Comparison of ENCODE assay signal across 25 cellular contexts in genomic region chr5:42570946-42571625, GRCh38.
DNase-seq lines count a peak whose midpoint lies in the region; ATAC-seq and TF ChIP-seq lines count a peak whose summit lies in the region.
"Had no signal": no experiment of that assay in that cellular context is flagged by ENCODE, and none has a peak within 500 bp of the region (broad histone marks: within the 10 kb centered on the region; RNA-seq: fewer than 3 reads in every experiment).

No MANE protein-coding gene starts in this region.

- H3K9me3 ChIP-seq in breast epithelium (no peaks in the 10 kb centered on the region), right cardiac atrium (ENCODE audit: control insufficient read depth, low read length) (no peaks in the 10 kb centered on the region)
- H3K9me3 ChIP-seq: BLaER1 treated with 17β-estradiol and CSF1 and Interleukin-3, amounts not matched to agents 10 nM and 100 nM; body of pancreas; mucosa of descending colon; thyroid gland had no signal

- POLR2A ChIA-PET in MCF 10A (lab: Yijun Ruan, JAX): interaction anchor here (0.6 to 1.5 kb wide), 5 partner anchors 10 to 644 kb away, joined by 3 to 4 read pairs (median 4); no protein-coding TSS in a partner anchor

- CTCF ChIA-PET in MCF 10A (lab: Yijun Ruan, JAX): interaction anchor here (1.1 to 1.5 kb wide), 4 partner anchors 10 to 148 kb away, joined by 4 to 6 read pairs (median 4); partner anchors contain the start of gene GHR

- TF ChIP-seq CTCF in MCF 10A (IDR thresholded peaks at IDR 0.05; ENCODE audit: unreplicated experiment) (no peak), breast epithelium (IDR thresholded peaks at IDR 0.05) (no peak), GM20000 (IDR thresholded peaks at IDR 0.05; ENCODE audit: extremely low read depth, missing control alignments) (no peak)

- no peak overlapping the region for H3K4me3 Mint-ChIP-seq in MCF 10A (ENCODE audit: unreplicated experiment)
- H3K4me3 Mint-ChIP-seq in stimulated activated effector memory CD8-positive, alpha-beta T cell treated with anti-CD3 and anti-CD28 coated beads, Interleukin-12 subunit alpha, Interleukin-12 subunit beta, amount 100 ng/mL, for 72 hours: no peak overlapping the region
- H3K4me3 Mint-ChIP-seq: activated CD4-positive, alpha-beta T cell treated with anti-CD3 and anti-CD28 coated beads for 36 hours; activated naive CD8-positive, alpha-beta T cell; activated T-helper 1 cell treated with anti-CD3 and anti-CD28 coated beads, Interleukin-12 subunit alpha, Interleukin-12 subunit beta, Interleukin-2, Interleukin-4 antibody, amounts not matched to agents 30 ng/mL and 10 ng/mL and 1 ng/mL, durations not matched to agents 14 hours and 24 hours and 36 hours; stimulated activated memory B cell treated with anti-CD40 and anti-IgM and Interleukin-4, amounts not matched to agents 10 μg/mL and 1 μg/mL and 100 μg/mL, for 72 hours had no signal

- no peaks in the 10 kb centered on the region for H3K9me3 Mint-ChIP-seq in MCF 10A (ENCODE audit: unreplicated experiment)
- no peaks in the 10 kb centered on the region for H3K9me3 Mint-ChIP-seq in stimulated activated effector memory CD8-positive, alpha-beta T cell treated with anti-CD3 and anti-CD28 coated beads, Interleukin-12 subunit alpha, Interleukin-12 subunit beta, amount 100 ng/mL, for 72 hours
- H3K9me3 Mint-ChIP-seq: activated T-helper 1 cell treated with anti-CD3 and anti-CD28 coated beads, Interleukin-12 subunit alpha, Interleukin-12 subunit beta, Interleukin-2, Interleukin-4 antibody, amounts not matched to agents 30 ng/mL and 10 ng/mL and 1 ng/mL, durations not matched to agents 14 hours and 24 hours and 36 hours; stimulated activated memory B cell treated with anti-CD40 and anti-IgM and Interleukin-4, amounts not matched to agents 10 μg/mL and 1 μg/mL and 100 μg/mL, for 72 hours had no signal

- H3K4me1 Mint-ChIP-seq in MCF 10A (ENCODE audit: insufficient read depth, unreplicated experiment): peaks cover 8% of the 10 kb centered on the region
- no peaks in the 10 kb centered on the region for H3K4me1 Mint-ChIP-seq in stimulated activated effector memory CD8-positive, alpha-beta T cell treated with anti-CD3 and anti-CD28 coated beads, Interleukin-12 subunit alpha, Interleukin-12 subunit beta, amount 100 ng/mL, for 72 hours
- H3K4me1 Mint-ChIP-seq: activated CD4-positive, alpha-beta T cell treated with anti-CD3 and anti-CD28 coated beads for 36 hours; stimulated activated memory B cell treated with anti-CD40 and anti-IgM and Interleukin-4, amounts not matched to agents 10 μg/mL and 1 μg/mL and 100 μg/mL, for 72 hours had no signal

- H3K27ac Mint-ChIP-seq in MCF 10A (ENCODE audit: low read depth, unreplicated experiment): peak overlapping the region; percentile 35
- no peak overlapping the region for H3K27ac Mint-ChIP-seq in stimulated activated effector memory CD8-positive, alpha-beta T cell treated with anti-CD3 and anti-CD28 coated beads, Interleukin-12 subunit alpha, Interleukin-12 subunit beta, amount 100 ng/mL, for 72 hours
- H3K27ac Mint-ChIP-seq: activated CD4-positive, alpha-beta T cell treated with anti-CD3 and anti-CD28 coated beads for 36 hours; activated naive CD8-positive, alpha-beta T cell; activated T-helper 1 cell treated with anti-CD3 and anti-CD28 coated beads, Interleukin-12 subunit alpha, Interleukin-12 subunit beta, Interleukin-2, Interleukin-4 antibody, amounts not matched to agents 30 ng/mL and 10 ng/mL and 1 ng/mL, durations not matched to agents 14 hours and 24 hours and 36 hours; stimulated activated memory B cell treated with anti-CD40 and anti-IgM and Interleukin-4, amounts not matched to agents 10 μg/mL and 1 μg/mL and 100 μg/mL, for 72 hours had no signal

- H3K36me3 Mint-ChIP-seq in MCF 10A (ENCODE audit: insufficient read depth, unreplicated experiment): peaks cover 10% of the 10 kb centered on the region
- H3K36me3 Mint-ChIP-seq in stimulated activated effector memory CD8-positive, alpha-beta T cell treated with anti-CD3 and anti-CD28 coated beads, Interleukin-12 subunit alpha, Interleukin-12 subunit beta, amount 100 ng/mL, for 72 hours: no peaks in the 10 kb centered on the region
- H3K36me3 Mint-ChIP-seq: activated naive CD8-positive, alpha-beta T cell; stimulated activated memory B cell treated with anti-CD40 and anti-IgM and Interleukin-4, amounts not matched to agents 10 μg/mL and 1 μg/mL and 100 μg/mL, for 72 hours had no signal

- no peak for TF ChIP-seq POLR2A in breast epithelium (IDR thresholded peaks at IDR 0.05)

- no peaks in the 10 kb centered on the region for H3K27me3 ChIP-seq in breast epithelium
- H3K27me3 ChIP-seq in right cardiac atrium (ENCODE audit: control insufficient read depth, insufficient read depth): no peaks in the 10 kb centered on the region
- H3K27me3 ChIP-seq: BLaER1 treated with 17β-estradiol and CSF1 and Interleukin-3, amounts not matched to agents 10 nM and 100 nM; body of pancreas; thyroid gland had no signal

- BruUV-seq in MCF 10A (replicated peaks; lab: Mats Ljungman, UMichigan): no TSS peak

- DNase-seq in MCF 10A (ENCODE audit: unreplicated experiment) (peak; percentile 14), breast epithelium (ENCODE audit: low spot score in 2 of 2) (no peak), astrocyte of the hippocampus (ENCODE audit: low read depth, low spot score) (peak; percentile 19), right cardiac atrium (no peak), HUDEP-2 (lab: John Stamatoyannopoulos, UW; ENCODE audit: unreplicated experiment in 76 of 76) (no peak), GM20000 (ENCODE audit: low spot score) (no peak)
- DNase-seq in stimulated activated effector memory CD8-positive, alpha-beta T cell treated with anti-CD3 and anti-CD28 coated beads, Interleukin-12 subunit alpha, Interleukin-12 subunit beta, amount 100 ng/mL, for 72 hours (ENCODE audit: low spot score in 2 of 2): no peak
- DNase-seq: activated CD4-positive, alpha-beta T cell treated with anti-CD3 and anti-CD28 coated beads for 36 hours; body of pancreas; GDM1; GOT3; left cardiac atrium; MM.1S; mucosa of descending colon; NCI-H1694 treated with DMSO at 0.1 percent for 48 hours; NCI-H345; stimulated activated CD4-positive, alpha-beta T cell treated with anti-CD3 and anti-CD28 coated beads, Interleukin-15, amount 100 ng/mL, for 24 hours; thyroid gland had no signal

- H3K4me3 ChIP-seq in breast epithelium: no peak overlapping the region
- no peak overlapping the region for H3K4me3 ChIP-seq in right cardiac atrium (ENCODE audit: low read length)
- H3K4me3 ChIP-seq: BLaER1 treated with 17β-estradiol and CSF1 and Interleukin-3, amounts not matched to agents 10 nM and 100 nM; body of pancreas; coronary artery; mucosa of descending colon; thyroid gland had no signal

- H3K4me1 ChIP-seq in breast epithelium: peaks cover 0 to under 1% of the 10 kb centered on the region in 2 donors
- peaks cover 4% of the 10 kb centered on the region for H3K4me1 ChIP-seq in right cardiac atrium (ENCODE audit: control insufficient read depth, insufficient read depth, low read length)
- H3K4me1 ChIP-seq: BLaER1 treated with 17β-estradiol and CSF1 and Interleukin-3, amounts not matched to agents 10 nM and 100 nM had no signal

- ATAC-seq in right cardiac atrium: peak; percentile 12
- ATAC-seq in stimulated activated effector memory CD8-positive, alpha-beta T cell treated with anti-CD3 and anti-CD28 coated beads, Interleukin-12 subunit alpha, Interleukin-12 subunit beta, amount 100 ng/mL, for 72 hours: peak; percentile 11
- no peak for ATAC-seq in HG03469 (IDR thresholded peaks at IDR 0.05; ENCODE audit: unreplicated experiment)
- ATAC-seq: activated CD4-positive, alpha-beta T cell treated with anti-CD3 and anti-CD28 coated beads for 36 hours; body of pancreas; mucosa of descending colon had no signal

- intact Hi-C loops in MCF 10A (cut with micrococcal nuclease): no loop called here
- intact Hi-C loops in breast epithelium (cut with DNase I; ENCODE audit: low total_unique reads): no loop called here
- intact Hi-C loops in right cardiac atrium (cut with DNase I): no loop called here

- H3K27ac ChIP-seq in breast epithelium (no peak overlapping the region), right cardiac atrium (ENCODE audit: low read length) (no peak overlapping the region)
- H3K27ac ChIP-seq: 22Rv1; BLaER1 treated with 17β-estradiol and CSF1 and Interleukin-3, amounts not matched to agents 10 nM and 100 nM; body of pancreas; coronary artery; thyroid gland had no signal

- no peaks in the 10 kb centered on the region for H3K36me3 ChIP-seq in breast epithelium
- H3K36me3 ChIP-seq: BLaER1 treated with 17β-estradiol and CSF1 and Interleukin-3, amounts not matched to agents 10 nM and 100 nM; thyroid gland had no signal

- H3K27me3 Mint-ChIP-seq in MCF 10A (ENCODE audit: insufficient read depth, unreplicated experiment): no peaks in the 10 kb centered on the region

- WGBS in right cardiac atrium: 50% methylated on average over 5 of the region's 5 CpGs

Comparison
In these comparisons a context has a peak if more than half of its experiments do, and no peak if none do; other contexts are left out.
1. DNase-seq: peak in MCF 10A (single experiment) and astrocyte of the hippocampus (single experiment); none in breast epithelium (0 of 2), right cardiac atrium (0 of 3), stimulated activated effector memory CD8-positive, alpha-beta T cell treated with anti-CD3 and anti-CD28 coated beads, Interleukin-12 subunit alpha, Interleukin-12 subunit beta, amount 100 ng/mL, for 72 hours (0 of 2), HUDEP-2 (0 of 76) and GM20000 (single experiment).